Comparison of ENCODE assay signal across 28 cellular contexts in the genomic region with DNA sequence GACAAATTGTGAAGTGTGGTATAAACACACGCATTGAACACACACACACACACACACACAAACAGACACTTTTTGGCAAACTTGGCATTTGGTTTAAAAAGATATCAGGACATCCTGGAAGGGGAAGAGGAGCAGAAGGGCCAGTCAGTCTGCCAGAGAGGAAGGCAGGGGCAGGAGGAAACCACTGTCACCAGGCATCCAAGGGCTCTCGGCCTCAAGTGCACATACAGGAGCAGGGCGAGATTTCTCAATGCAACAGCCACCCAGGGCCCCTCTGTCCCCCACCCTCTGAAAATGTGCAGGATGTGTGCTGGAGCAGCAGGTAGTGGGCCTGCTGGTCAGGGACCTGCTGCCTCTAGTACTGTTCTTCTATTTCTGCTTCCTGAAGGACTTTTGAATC.
DNase-seq lines count a peak whose midpoint lies in the region; ATAC-seq and TF ChIP-seq lines count a peak whose summit lies in the region.
"Had no signal": no experiment of that assay in that cellular context is flagged by ENCODE, and none has a peak within 500 bp of the region (broad histone marks: within the 10 kb centered on the region; RNA-seq: fewer than 3 reads in every experiment).

No MANE protein-coding gene starts in this region.

- CTCF ChIA-PET in mammary epithelial cell (lab: Charles Lee; ENCODE audit: low non-redundant PET) = no interaction called here
- CTCF ChIA-PET in CD4-positive, alpha-beta memory T cell (lab: Charles Lee; ENCODE audit: partially characterized antibody) = interaction anchor here (1.1 to 1.9 kb wide), 5 partner anchors 8 to 414 kb away, joined by 3 to 7 read pairs (median 6); no protein-coding TSS in a partner anchor

- H2BK120ac ChIP-seq in mesenchymal stem cell (ENCODE audit: low read depth, low read length) = no peak overlapping the region

- H3K4me1 ChIP-seq in heart left ventricle = peaks cover 10 to 66% (median 42%) of the 10 kb centered on the region in 12 donors
- H3K4me1 ChIP-seq in mammary epithelial cell (ENCODE audit: insufficient read depth, low read length) = peaks cover 24% of the 10 kb centered on the region
- peaks cover 19% of the 10 kb centered on the region for H3K4me1 ChIP-seq in mesenchymal stem cell (ENCODE audit: control insufficient read depth, insufficient read depth, low read depth, low read length)
- peaks cover 7 to 43% of the 10 kb centered on the region in 2 donors for H3K4me1 ChIP-seq in thyroid gland
- no peaks in the 10 kb centered on the region for H3K4me1 ChIP-seq in CD4-positive, alpha-beta memory T cell (ENCODE audit: insufficient read depth, low read length)
- H3K4me1 ChIP-seq: colonic mucosa, parathyroid adenoma had no signal

- no peaks in the 10 kb centered on the region for H3K79me2 ChIP-seq in mammary epithelial cell (ENCODE audit: insufficient read depth, low read length)
- H3K79me2 ChIP-seq: parathyroid adenoma had no signal

- POLR2A ChIA-PET in CD4-positive, alpha-beta memory T cell (lab: Charles Lee; ENCODE audit: partially characterized antibody) = interaction anchor here (0.7 kb wide), 1 partner anchor 9 kb away, joined by 3 read pairs; no protein-coding TSS in a partner anchor

- peak overlapping the region; percentile 9 for H4K8ac ChIP-seq in mesenchymal stem cell (ENCODE audit: low read length)

- peaks cover 4% of the 10 kb centered on the region for H3K79me1 ChIP-seq in mesenchymal stem cell (replicated peaks; ENCODE audit: low read length, poor library complexity, severe bottlenecking)

- H3K27me3 Mint-ChIP-seq in CD4-positive, alpha-beta memory T cell = peaks cover 12 to 20% of the 10 kb centered on the region in 2 donors

- peak overlapping the region in 1 of 2 experiments; percentile 34 for H3K4ac ChIP-seq in mesenchymal stem cell (ENCODE audit: low read depth in 1 of 2, low read length in 2 of 2)

- TF ChIP-seq CTCF in heart left ventricle (IDR thresholded peaks at IDR 0.05) = no peak
- TF ChIP-seq CTCF in mammary epithelial cell (conservative IDR thresholded peaks at IDR 0.05 in 1 of 2, IDR thresholded peaks at IDR 0.05 in 1 of 2; ENCODE audit: extremely low read depth in 1 of 2, insufficient read depth in 1 of 2, low read depth in 1 of 2, low read length in 2 of 2) = no peak
- no peak for TF ChIP-seq CTCF in thyroid gland (IDR thresholded peaks at IDR 0.05)
- TF ChIP-seq CTCF in brain microvascular endothelial cell (IDR thresholded peaks at IDR 0.05; ENCODE audit: low read depth, low read length, missing control alignments) = no peak

- H3K9me3 ChIP-seq in heart left ventricle = no peaks in the 10 kb centered on the region
- H3K9me3 ChIP-seq in mammary epithelial cell (replicated peaks; ENCODE audit: insufficient read depth, low read length) = no peaks in the 10 kb centered on the region
- H3K9me3 ChIP-seq in mesenchymal stem cell (ENCODE audit: control insufficient read depth, low read length) = no peaks in the 10 kb centered on the region
- no peaks in the 10 kb centered on the region for H3K9me3 ChIP-seq in thyroid gland
- H3K9me3 ChIP-seq in CD4-positive, alpha-beta memory T cell (ENCODE audit: control insufficient read depth in 1 of 2, low read length in 2 of 2) = no peaks in the 10 kb centered on the region
- H3K9me3 ChIP-seq: adrenal gland, colonic mucosa, tibial nerve had no signal

- H3K9me3 Mint-ChIP-seq in CD4-positive, alpha-beta memory T cell = peaks cover 0 to 1% (median 0%) of the 10 kb centered on the region in 8 donors
- H3K9me3 Mint-ChIP-seq: brain; CD8-positive, alpha-beta T cell; IgD-negative memory B cell; natural killer cell treated with Interleukin-12 subunit alpha and Interleukin-12 subunit beta and Interleukin-15 and Interleukin-18, amount 100 ng/mL, for 72 hours; stimulated activated naive CD8-positive, alpha-beta T cell treated with anti-CD3 and anti-CD28 coated beads, Interleukin-15, amount 100 ng/mL, for 72 hours had no signal

- H3K4me2 ChIP-seq in mammary epithelial cell (ENCODE audit: insufficient read depth, low read depth, low read length) (no peak overlapping the region), mesenchymal stem cell (ENCODE audit: low read length, poor library complexity, severe bottlenecking) (no peak overlapping the region)

- H3K27ac ChIP-seq in heart left ventricle (peak overlapping the region; percentile 31 to 97 (median 88)), mammary epithelial cell (ENCODE audit: insufficient read depth, low read depth, low read length) (no peak overlapping the region), mesenchymal stem cell (ENCODE audit: low read length, poor library complexity, severe bottlenecking) (no peak overlapping the region), thyroid gland (peak overlapping the region; percentile 15 to 64 (median 34)), brain microvascular endothelial cell (no peak overlapping the region)
- no peak overlapping the region for H3K27ac ChIP-seq in CD4-positive, alpha-beta memory T cell (ENCODE audit: low read depth, low read length)
- H3K27ac ChIP-seq: colonic mucosa had no signal

- H2BK5ac ChIP-seq in mesenchymal stem cell (ENCODE audit: low read depth, low read length, poor library complexity, severe bottlenecking) = peak overlapping the region; percentile 45

- H3K27me3 ChIP-seq in heart left ventricle = no peaks in the 10 kb centered on the region
- H3K27me3 ChIP-seq in mammary epithelial cell (ENCODE audit: insufficient read depth, low read length) = no peaks in the 10 kb centered on the region
- H3K27me3 ChIP-seq in mesenchymal stem cell (ENCODE audit: control insufficient read depth in 1 of 2, insufficient read depth in 1 of 2, low read length in 2 of 2) = no peaks in the 10 kb centered on the region
- no peaks in the 10 kb centered on the region for H3K27me3 ChIP-seq in thyroid gland
- no peaks in the 10 kb centered on the region for H3K27me3 ChIP-seq in CD4-positive, alpha-beta memory T cell (ENCODE audit: insufficient read depth, low read length)
- H3K27me3 ChIP-seq in brain microvascular endothelial cell (replicated peaks) = no peaks in the 10 kb centered on the region
- H3K27me3 ChIP-seq: adrenal gland, colonic mucosa, tibial nerve had no signal

- dilution Hi-C loops in mammary epithelial cell (cut with HindIII; ENCODE audit: low sequenced_read_pairs) = no loop called here

- intact Hi-C loops in heart left ventricle (cut with DNase I) (loop anchor here in 8 of 10 donors (2.0 to 5.0 kb wide), 6 partner anchors 148 to 288 kb away; partner anchors contain the start of gene ARHGAP29 (in 5 of the 8)), cardiac septum (cut with DNase I) (loop anchor here (5.0 kb wide), 3 partner anchors 188 to 413 kb away; partner anchors contain the start of gene ARHGAP29), mammary epithelial cell (cut with micrococcal nuclease) (loop anchor here (5.0 to 10.0 kb wide), 3 partner anchors 188 to 605 kb away; partner anchors contain the start of genes ARHGAP29 and FNBP1L), thyroid gland (cut with DNase I) (no loop called here)
- intact Hi-C loops in CD4-positive, alpha-beta memory T cell (cut with micrococcal nuclease) = no loop called here

- H3K4me3 ChIP-seq in heart left ventricle = no peak overlapping the region
- no peak overlapping the region for H3K4me3 ChIP-seq in mammary epithelial cell (replicated peaks in 1 of 3; ENCODE audit: insufficient read depth in 1 of 3, low read depth in 2 of 3, low read length in 3 of 3)
- H3K4me3 ChIP-seq in mesenchymal stem cell (ENCODE audit: insufficient read depth in 1 of 2, low read depth in 1 of 2, low read length in 2 of 2) = no peak overlapping the region
- no peak overlapping the region for H3K4me3 ChIP-seq in thyroid gland (replicated peaks in 1 of 3)
- H3K4me3 ChIP-seq in CD4-positive, alpha-beta memory T cell (ENCODE audit: low read length in 2 of 2) = no peak overlapping the region
- H3K4me3 ChIP-seq in brain microvascular endothelial cell (ENCODE audit: low read depth, low read length) = no peak overlapping the region
- H3K4me3 ChIP-seq: adrenal gland, colonic mucosa, tibial nerve had no signal

- H3K27ac Mint-ChIP-seq in CD4-positive, alpha-beta memory T cell = no peak overlapping the region
- H3K27ac Mint-ChIP-seq: activated CD4-positive, alpha-beta T cell treated with anti-CD3 and anti-CD28 coated beads for 36 hours; brain; CD8-positive, alpha-beta T cell; IgD-negative memory B cell; natural killer cell treated with Interleukin-12 subunit alpha and Interleukin-12 subunit beta and Interleukin-15 and Interleukin-18, amount 100 ng/mL, for 72 hours had no signal

- no peak overlapping the region for H3K4me3 Mint-ChIP-seq in CD4-positive, alpha-beta memory T cell
- H3K4me3 Mint-ChIP-seq: activated CD4-positive, alpha-beta T cell treated with anti-CD3 and anti-CD28 coated beads for 36 hours; brain; CD8-positive, alpha-beta T cell; IgD-negative memory B cell; natural killer cell treated with Interleukin-12 subunit alpha and Interleukin-12 subunit beta and Interleukin-15 and Interleukin-18, amount 100 ng/mL, for 72 hours; stimulated activated naive CD8-positive, alpha-beta T cell treated with anti-CD3 and anti-CD28 coated beads, Interleukin-15, amount 100 ng/mL, for 72 hours had no signal

- no TSS peak for BruUV-seq in mammary epithelial cell (replicated peaks; lab: Mats Ljungman, UMichigan)

- DNase-seq in heart left ventricle (no peak), cardiac septum (ENCODE audit: low spot score) (no peak), mammary epithelial cell (no peak), mesenchymal stem cell (no peak), thyroid gland (no peak), T-helper 1 cell (no peak), brain microvascular endothelial cell (no peak)
- DNase-seq in CD4-positive, alpha-beta memory T cell = no peak
- DNase-seq: 8988T; activated CD4-positive, alpha-beta T cell treated with anti-CD3 and anti-CD28 coated beads for 36 hours; activated gamma-delta T cell; CD8-positive, alpha-beta T cell; colonic mucosa; DMS 273 treated with DMSO at 0.1 percent for 48 hours; glutamatergic neuron; NCI-H1105; NCI-H2029; NCI-H345; NCI-H774; SHP77 treated with DMSO at 0.1 percent for 48 hours; stimulated activated naive CD8-positive, alpha-beta T cell treated with anti-CD3 and anti-CD28 coated beads, Interleukin-15, amount 100 ng/mL, for 72 hours had no signal

- H4K20me1 ChIP-seq in mammary epithelial cell (ENCODE audit: insufficient read depth, low read length) = no peaks in the 10 kb centered on the region

- H3K9ac ChIP-seq in mammary epithelial cell (ENCODE audit: insufficient read depth, low read length) (no peak overlapping the region), mesenchymal stem cell (ENCODE audit: low read length) (peak overlapping the region; percentile 5)
- H3K9ac ChIP-seq: parathyroid adenoma had no signal

- in situ Hi-C loops in mammary epithelial cell (cut with MboI; ENCODE audit: low sequenced_read_pairs in 2 of 2) = loop anchor here in 1 of 2 donors (5.0 to 25.0 kb wide), 4 partner anchors 188 to 763 kb away; partner anchors contain the start of genes ARHGAP29 and SLC44A3
- in situ Hi-C loops in brain microvascular endothelial cell (cut with HindIII; ENCODE audit: low pct_ligation_motif_present, low sequenced_read_pairs) = no loop called here

- peak overlapping the region in 1 of 2 experiments; percentile 35 for H2BK12ac ChIP-seq in mesenchymal stem cell (ENCODE audit: low read length in 2 of 2)

- no peak for ATAC-seq in heart left ventricle
- ATAC-seq: activated CD4-positive, alpha-beta T cell treated with anti-CD3 and anti-CD28 coated beads for 36 hours; CD8-positive, alpha-beta T cell; natural killer cell treated with Interleukin-12 subunit alpha and Interleukin-12 subunit beta and Interleukin-15 and Interleukin-18, amount 100 ng/mL, for 72 hours; sciatic nerve; stimulated activated naive CD8-positive, alpha-beta T cell treated with anti-CD3 and anti-CD28 coated beads, Interleukin-15, amount 100 ng/mL, for 72 hours had no signal

- H3K4me1 Mint-ChIP-seq in CD4-positive, alpha-beta memory T cell = peaks cover 0 to 5% (median 0%) of the 10 kb centered on the region in 4 donors

- H3K23ac ChIP-seq in mesenchymal stem cell (ENCODE audit: low read length in 2 of 2) = peak overlapping the region in 1 of 2 experiments; percentile 51

- peak overlapping the region; percentile 4 for H2AFZ ChIP-seq in mammary epithelial cell (ENCODE audit: low read depth, low read length)
- no peak overlapping the region for H2AFZ ChIP-seq in mesenchymal stem cell (ENCODE audit: low read depth, low read length)
- H2AFZ ChIP-seq: parathyroid adenoma had no signal

- H2BK15ac ChIP-seq in mesenchymal stem cell (ENCODE audit: low read depth, poor library complexity, severe bottlenecking) = no peak overlapping the region

- H3K36me3 Mint-ChIP-seq in CD4-positive, alpha-beta memory T cell = no peaks in the 10 kb centered on the region
- H3K36me3 Mint-ChIP-seq: brain; CD8-positive, alpha-beta T cell; IgD-negative memory B cell; natural killer cell treated with Interleukin-12 subunit alpha and Interleukin-12 subunit beta and Interleukin-15 and Interleukin-18, amount 100 ng/mL, for 72 hours had no signal

- WGBS in heart left ventricle, 4 donors = 65 to 79% (median 72%) methylated on average over 3 of the region's 3 CpGs
- 76% methylated on average over 3 of the region's 3 CpGs for WGBS in mammary epithelial cell (ENCODE audit: low coverage, missing lambda C conversion rate)
- 100% methylated on average over 2 of the region's 3 CpGs for WGBS in mesenchymal stem cell
- 76 to 87% methylated on average over 3 of the region's 3 CpGs for WGBS in thyroid gland, 2 donors

- H4K91ac ChIP-seq in mesenchymal stem cell (ENCODE audit: low read length) = peak overlapping the region; percentile 3

- peak overlapping the region; percentile 15 for H2AK5ac ChIP-seq in mesenchymal stem cell (ENCODE audit: low read length, severe bottlenecking)

- no peak overlapping the region for H3K18ac ChIP-seq in mesenchymal stem cell (ENCODE audit: low read depth in 1 of 2, low read length in 2 of 2)

- TF ChIP-seq POLR2A in heart left ventricle (IDR thresholded peaks at IDR 0.05) (no peak), thyroid gland (IDR thresholded peaks at IDR 0.05) (no peak)

- H3K36me3 ChIP-seq in heart left ventricle = no peaks in the 10 kb centered on the region
- H3K36me3 ChIP-seq in mammary epithelial cell (ENCODE audit: insufficient read depth, low read length) = no peaks in the 10 kb centered on the region
- no peaks in the 10 kb centered on the region for H3K36me3 ChIP-seq in mesenchymal stem cell (ENCODE audit: control insufficient read depth in 1 of 2, insufficient read depth in 2 of 2, low read depth in 1 of 2, low read length in 2 of 2)
- H3K36me3 ChIP-seq in thyroid gland = no peaks in the 10 kb centered on the region
- H3K36me3 ChIP-seq in CD4-positive, alpha-beta memory T cell (ENCODE audit: insufficient read depth, low read length) = no peaks in the 10 kb centered on the region
- no peaks in the 10 kb centered on the region for H3K36me3 ChIP-seq in brain microvascular endothelial cell (replicated peaks)
- H3K36me3 ChIP-seq: adrenal gland, colonic mucosa, tibial nerve had no signal

- no peak overlapping the region for H3K14ac ChIP-seq in mesenchymal stem cell (ENCODE audit: low read length in 2 of 2)

Comparison
In these comparisons a context has a peak if more than half of its experiments do, and no peak if none do; other contexts are left out.
1. H3K27ac ChIP-seq: peak in heart left ventricle (12 of 12) and thyroid gland (3 of 3); none in mammary epithelial cell (single experiment), mesenchymal stem cell (single experiment), CD4-positive, alpha-beta memory T cell (single experiment) and brain microvascular endothelial cell (single experiment).
2. intact Hi-C loops: an anchor here in heart left ventricle (2.0 to 5.0 kb wide), cardiac septum (5.0 kb wide) and mammary epithelial cell (5.0 to 10.0 kb wide); none called in thyroid gland and CD4-positive, alpha-beta memory T cell.